In the genomic region with DNA sequence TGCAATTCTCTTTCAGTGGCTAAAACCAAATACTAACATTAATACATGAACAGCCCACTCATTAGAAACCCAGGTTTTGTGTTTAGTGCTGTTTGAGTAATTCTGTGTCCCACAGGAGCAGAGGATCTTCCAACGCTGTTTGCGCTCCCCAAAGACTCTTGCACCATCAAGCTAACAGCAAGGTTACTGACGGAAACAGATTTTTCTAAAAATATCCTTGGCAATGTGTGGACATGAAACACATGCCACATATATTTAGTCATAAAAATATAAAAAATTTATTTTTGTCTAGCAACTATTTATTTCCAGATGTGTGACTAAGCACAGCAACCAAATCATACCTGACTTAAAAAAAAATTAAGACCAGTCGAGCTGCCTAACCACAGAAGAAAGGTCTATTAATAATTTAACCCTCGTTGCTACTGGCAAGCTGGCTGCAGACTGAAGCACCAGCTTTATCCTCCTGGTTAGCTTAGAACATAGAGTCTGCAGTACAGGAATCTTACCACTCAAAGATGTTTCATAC, we compare ENCODE assay signal across 9 cellular contexts.
DNase-seq lines count a peak whose midpoint lies in the region; ATAC-seq, FAIRE-seq and TF ChIP-seq lines count a peak whose summit lies in the region.
"Had no signal": no experiment of that assay in that cellular context is flagged by ENCODE, and none has a peak within 500 bp of the region (broad histone marks: within the 10 kb centered on the region; RNA-seq: fewer than 3 reads in every experiment).

No MANE protein-coding gene starts in this region.

- BruUV-seq in OCI-LY7 (replicated peaks; lab: Mats Ljungman, UMichigan), result no TSS peak

- no peaks in the 10 kb centered on the region for H3K9me2 ChIP-seq in OCI-LY7 (ENCODE audit: insufficient read depth, low read length)

- H4K20me1 ChIP-seq in OCI-LY7 (ENCODE audit: insufficient read depth, low read length), result no peaks in the 10 kb centered on the region

- no peak overlapping the region for H3K27ac ChIP-seq in OCI-LY7 (ENCODE audit: low read depth, low read length, poor library complexity, severe bottlenecking)
- H3K27ac ChIP-seq: neutrophil had no signal

- H3K4me3 Mint-ChIP-seq in mesothelial cell of epicardium, result no peak overlapping the region
- no peak overlapping the region for H3K4me3 Mint-ChIP-seq in natural killer cell

- POLR2A ChIA-PET in OCI-LY7 (lab: Charles Lee), result no interaction called here

- H3K27me3 Mint-ChIP-seq in mesothelial cell of epicardium (ENCODE audit: low read depth) (no peaks in the 10 kb centered on the region), natural killer cell (ENCODE audit: low read depth in 2 of 2) (peaks cover 5 to 20% of the 10 kb centered on the region in 2 donors)

- ATAC-seq in HG02610 (IDR thresholded peaks at IDR 0.05; ENCODE audit: unreplicated experiment) (peak; percentile 59), natural killer cell (no peak)

- DNase-seq in GM18507 (ENCODE audit: extremely low spot score, insufficient read length, low read depth) (peak; percentile 40), OCI-LY7 (ENCODE audit: low spot score) (no peak), mesothelial cell of epicardium (ENCODE audit: low spot score in 2 of 2, unreplicated experiment in 2 of 2) (no peak), natural killer cell (no peak), NCI-H2227 (lab: John Stamatoyannopoulos, UW; ENCODE audit: unreplicated experiment) (no peak), frontal cortex (ENCODE audit: low spot score in 2 of 2) (no peak), nucleus accumbens (lab: John Stamatoyannopoulos, UW) (no peak)

- H3K4me1 Mint-ChIP-seq in mesothelial cell of epicardium (peaks cover 30% of the 10 kb centered on the region), natural killer cell (no peaks in the 10 kb centered on the region)

- intact Hi-C loops in OCI-LY7 (cut with micrococcal nuclease; ENCODE audit: unreplicated experiment), result loop anchor here (2.0 to 5.0 kb wide), 2 partner anchors 614 to 988 kb away; no protein-coding TSS in a partner anchor
- intact Hi-C loops in natural killer cell (cut with micrococcal nuclease), result loop anchor here (2.0 kb wide), 1 partner anchor 1390 kb away; no protein-coding TSS in a partner anchor

- H3K36me3 Mint-ChIP-seq in mesothelial cell of epicardium (peaks cover 8% of the 10 kb centered on the region), natural killer cell (no peaks in the 10 kb centered on the region)

- H3K4me1 ChIP-seq in OCI-LY7 (ENCODE audit: insufficient read depth, low read length, poor library complexity, severe bottlenecking), result no peaks in the 10 kb centered on the region

- TF ChIP-seq CTCF in OCI-LY7 (conservative IDR thresholded peaks at IDR 0.05; ENCODE audit: low read length) (no peak), mesothelial cell of epicardium (IDR thresholded peaks at IDR 0.05; ENCODE audit: unreplicated experiment) (no peak), natural killer cell (IDR thresholded peaks at IDR 0.05) (no peak)

- peaks cover 5% of the 10 kb centered on the region; the same call in 1 of the 2 replicates for H3K9me3 ChIP-seq in OCI-LY7 (ENCODE audit: low read length)
- H3K9me3 ChIP-seq: neutrophil had no signal

- no peak for FAIRE-seq in GM18507 (lab: Jason Lieb, UNC)
- no peak for FAIRE-seq in frontal cortex (lab: Jason Lieb, UNC)

- H3K9me3 Mint-ChIP-seq in mesothelial cell of epicardium (peaks cover 13% of the 10 kb centered on the region), natural killer cell (no peaks in the 10 kb centered on the region)

- H3K4me3 ChIP-seq in OCI-LY7 (ENCODE audit: low read depth, low read length, poor library complexity, severe bottlenecking), result no peak overlapping the region

- H2AFZ ChIP-seq in OCI-LY7 (ENCODE audit: low read length), result peak overlapping the region; percentile 43; the same call in 1 of the 2 replicates

- H3K36me3 ChIP-seq in OCI-LY7 (ENCODE audit: insufficient read depth, low read length), result no peaks in the 10 kb centered on the region
- H3K36me3 ChIP-seq: neutrophil had no signal

- H3K27ac Mint-ChIP-seq in mesothelial cell of epicardium (peak overlapping the region; percentile 7), natural killer cell (no peak overlapping the region)

- CTCF ChIA-PET in OCI-LY7 (lab: Charles Lee; ENCODE audit: unreplicated experiment), result interaction anchor here (1.0 kb wide), 1 partner anchor 460 kb away, joined by 4 read pairs; no protein-coding TSS in a partner anchor

- H3K79me2 ChIP-seq in OCI-LY7 (ENCODE audit: insufficient read depth, low read depth, low read length), result no peaks in the 10 kb centered on the region

- H3K4me2 ChIP-seq in OCI-LY7 (ENCODE audit: low read length), result no peak overlapping the region
